Comparison of ENCODE assay signal across 20 cellular contexts in genomic region chr2:219856602-219857001, GRCh38.
"Had no signal": no experiment of that assay in that cellular context is flagged by ENCODE, and none has a peak within 500 bp of the region (broad histone marks: within the 10 kb centered on the region; RNA-seq: fewer than 3 reads in every experiment).

No MANE protein-coding gene starts in this region.

- H3K9me3 ChIP-seq: thoracic aorta had no signal

- H3K36me3 Mint-ChIP-seq: immature natural killer cell, mesothelial cell of epicardium had no signal

- H3K27ac Mint-ChIP-seq: activated naive CD8-positive, alpha-beta T cell treated with anti-CD3 and anti-CD28 coated beads, Interleukin-2, amount 50 U/mL, for 24 hours; immature natural killer cell; mesothelial cell of epicardium; naive thymus-derived CD8-positive, alpha-beta T cell; T-helper 1 cell treated with Interleukin-12 subunit alpha and Interleukin-12 subunit beta and Interleukin-4 antibody, amounts not matched to agents 30 μg/mL and 1 μg/mL, for 36 hours had no signal

- H2AFZ ChIP-seq: hepatocyte had no signal

- H3K4me3 ChIP-seq: cardiac muscle cell, hepatocyte, thoracic aorta had no signal

- ATAC-seq: activated naive CD8-positive, alpha-beta T cell treated with anti-CD3 and anti-CD28 coated beads, Interleukin-2, amount 50 U/mL, for 24 hours; left lobe of liver; naive thymus-derived CD8-positive, alpha-beta T cell had no signal

- H3K4me1 Mint-ChIP-seq: activated naive CD8-positive, alpha-beta T cell treated with anti-CD3 and anti-CD28 coated beads, Interleukin-2, amount 50 U/mL, for 24 hours; immature natural killer cell; naive thymus-derived CD8-positive, alpha-beta T cell had no signal

- H3K9me3 Mint-ChIP-seq: activated naive CD8-positive, alpha-beta T cell treated with anti-CD3 and anti-CD28 coated beads, Interleukin-2, amount 50 U/mL, for 24 hours; immature natural killer cell; mesothelial cell of epicardium; naive thymus-derived CD8-positive, alpha-beta T cell; T-helper 1 cell treated with Interleukin-12 subunit alpha and Interleukin-12 subunit beta and Interleukin-4 antibody, amounts not matched to agents 30 μg/mL and 1 μg/mL, for 36 hours had no signal

- DNase-seq: activated CD4-positive, alpha-beta T cell treated with anti-CD3 and anti-CD28 coated beads for 4 hours; activated CD4-positive, alpha-beta T cell treated with anti-CD3 and anti-CD28 coated beads, Interleukin-2, amount 50 U/mL, for 48 hours; activated CD4-positive, CD25-positive, alpha-beta regulatory T cell; activated CD8-positive, alpha-beta memory T cell treated with anti-CD3 and anti-CD28 coated beads, Interleukin-2, amount 50 U/mL, for 48 hours; activated effector memory CD4-positive, alpha-beta T cell treated with anti-CD3 and anti-CD28 coated beads, Interleukin-2, amount 50 U/mL, for 16 hours; activated naive CD4-positive, alpha-beta T cell treated with anti-CD3 and anti-CD28 coated beads, Interleukin-2, amount 50 U/mL, for 16 hours; activated naive CD8-positive, alpha-beta T cell treated with anti-CD3 and anti-CD28 coated beads, Interleukin-2, amount 50 U/mL, for 24 hours; foreskin melanocyte; immature natural killer cell; naive thymus-derived CD8-positive, alpha-beta T cell; occipital lobe; posterior cingulate gyrus; stimulated activated CD4-positive, alpha-beta T cell treated with anti-CD3 and anti-CD28 coated beads, Interleukin-4, amount 100 ng/mL, for 1 hour; stimulated activated naive CD4-positive, alpha-beta T cell had no signal

- H3K4me3 Mint-ChIP-seq: activated naive CD8-positive, alpha-beta T cell treated with anti-CD3 and anti-CD28 coated beads, Interleukin-2, amount 50 U/mL, for 24 hours; immature natural killer cell; mesothelial cell of epicardium; naive thymus-derived CD8-positive, alpha-beta T cell; T-helper 1 cell treated with Interleukin-12 subunit alpha and Interleukin-12 subunit beta and Interleukin-4 antibody, amounts not matched to agents 30 μg/mL and 1 μg/mL, for 36 hours had no signal

- H3K36me3 ChIP-seq: cardiac muscle cell, thoracic aorta had no signal

- H3K27ac ChIP-seq: cardiac muscle cell, hepatocyte, thoracic aorta had no signal

- H3K27me3 ChIP-seq: cardiac muscle cell, hepatocyte had no signal

- H3K4me2 ChIP-seq: hepatocyte had no signal
